ENCODE assay signal across 17 cellular contexts in the genomic region with DNA sequence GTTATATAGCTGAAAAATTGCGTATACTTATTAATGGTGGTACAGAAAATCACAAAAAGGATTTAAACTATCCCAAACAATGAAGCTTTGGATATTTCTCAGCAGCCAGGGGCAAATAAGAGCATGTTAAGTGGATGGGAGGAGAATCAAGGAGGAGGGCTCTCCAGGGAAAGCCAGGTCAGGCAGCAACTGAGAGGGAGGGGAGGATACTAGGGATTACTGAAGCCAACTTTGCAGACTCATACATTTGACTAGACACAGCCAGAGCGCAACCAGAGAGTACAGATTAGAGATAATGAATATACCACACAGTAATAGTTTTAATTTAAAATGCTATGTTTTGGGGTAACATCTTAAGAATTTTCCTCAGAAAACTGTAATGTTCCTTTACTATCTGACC.
DNase-seq lines count a peak whose midpoint lies in the region; ATAC-seq and TF ChIP-seq lines count a peak whose summit lies in the region.
"Had no signal": no experiment of that assay in that cellular context is flagged by ENCODE, and none has a peak within 500 bp of the region (broad histone marks: within the 10 kb centered on the region; RNA-seq: fewer than 3 reads in every experiment).

No MANE protein-coding gene starts in this region.

- H3K4me1 ChIP-seq in heart left ventricle (peaks cover 0 to 21% (median 0%) of the 10 kb centered on the region in 12 donors), right atrium auricular region (no peaks in the 10 kb centered on the region), psoas muscle (peaks cover 18% of the 10 kb centered on the region), ascending aorta (no peaks in the 10 kb centered on the region)
- H3K4me1 ChIP-seq: A549, Caco-2, HAP-1 had no signal

- WGBS in heart left ventricle, 4 donors, result 56 to 79% (median 74%) methylated on average over 2 of the region's 2 CpGs
- 86 to 89% (median 87%) methylated on average over 2 of the region's 2 CpGs for WGBS in psoas muscle, 3 donors

- no peaks in the 10 kb centered on the region for H3K9me3 ChIP-seq in heart left ventricle
- no peaks in the 10 kb centered on the region for H3K9me3 ChIP-seq in right atrium auricular region
- H3K9me3 ChIP-seq in psoas muscle, result no peaks in the 10 kb centered on the region
- H3K9me3 ChIP-seq in ascending aorta, result no peaks in the 10 kb centered on the region
- H3K9me3 ChIP-seq: BE2C, Caco-2, HAP-1 had no signal

- TF ChIP-seq CTCF in WTC11 (IDR thresholded peaks at IDR 0.05), result no peak
- TF ChIP-seq CTCF in heart left ventricle (IDR thresholded peaks at IDR 0.05), result no peak
- TF ChIP-seq CTCF in right atrium auricular region (IDR thresholded peaks at IDR 0.05), result no peak
- no peak for TF ChIP-seq CTCF in psoas muscle (IDR thresholded peaks at IDR 0.05)
- no peak for TF ChIP-seq CTCF in ascending aorta (IDR thresholded peaks at IDR 0.05)

- CTCF ChIA-PET in WTC11 (lab: Charles Lee), result no interaction called here

- H3K4me3 ChIP-seq in heart left ventricle, result no peak overlapping the region
- H3K4me3 ChIP-seq in right atrium auricular region, result no peak overlapping the region
- no peak overlapping the region for H3K4me3 ChIP-seq in psoas muscle
- no peak overlapping the region for H3K4me3 ChIP-seq in ascending aorta
- H3K4me3 ChIP-seq: A549, HAP-1 had no signal

- no peaks in the 10 kb centered on the region for H3K27me3 ChIP-seq in heart left ventricle
- H3K27me3 ChIP-seq in right atrium auricular region, result no peaks in the 10 kb centered on the region
- no peaks in the 10 kb centered on the region for H3K27me3 ChIP-seq in psoas muscle (ENCODE audit: insufficient read depth in 3 of 3, low read length in 2 of 3)
- no peaks in the 10 kb centered on the region for H3K27me3 ChIP-seq in ascending aorta
- H3K27me3 ChIP-seq: BE2C had no signal

- no peaks in the 10 kb centered on the region for H3K4me1 Mint-ChIP-seq in WTC11
- H3K4me1 Mint-ChIP-seq: CD8-positive, alpha-beta memory T cell; IgD-negative memory B cell had no signal

- DNase-seq in WTC11 (ENCODE audit: low spot score) (no peak), heart left ventricle (no peak), right atrium auricular region (ENCODE audit: low spot score) (no peak), psoas muscle (no peak), CD1c-positive myeloid dendritic cell (ENCODE audit: extremely low spot score) (no peak), ascending aorta (ENCODE audit: low spot score in 2 of 2) (no peak), HuH-7.5 (ENCODE audit: low spot score) (no peak)
- DNase-seq: BE2C; Caco-2; CD8-positive, alpha-beta memory T cell; DND-41; GF-D8 had no signal

- POLR2A ChIA-PET in WTC11 (lab: Charles Lee), result no interaction called here

- no peaks in the 10 kb centered on the region for H3K36me3 ChIP-seq in heart left ventricle
- H3K36me3 ChIP-seq in right atrium auricular region, result no peaks in the 10 kb centered on the region
- no peaks in the 10 kb centered on the region for H3K36me3 ChIP-seq in psoas muscle (ENCODE audit: insufficient read depth in 1 of 2, low read depth in 1 of 2)
- H3K36me3 ChIP-seq in ascending aorta, result no peaks in the 10 kb centered on the region
- H3K36me3 ChIP-seq: BE2C, HAP-1 had no signal

- H3K4me3 Mint-ChIP-seq in WTC11, result no peak overlapping the region
- H3K4me3 Mint-ChIP-seq: CD8-positive, alpha-beta memory T cell; IgD-negative memory B cell had no signal

- no peak for ATAC-seq in WTC11
- ATAC-seq in heart left ventricle, result peak in 3 of 4 donors; percentile 71 to 73 (median 72)
- no peak for ATAC-seq in psoas muscle
- no peak for ATAC-seq in HG03095 (IDR thresholded peaks at IDR 0.05; ENCODE audit: unreplicated experiment)
- ATAC-seq: A549 had no signal

- H3K27me3 Mint-ChIP-seq in WTC11 (ENCODE audit: low read depth), result no peaks in the 10 kb centered on the region
- H3K27me3 Mint-ChIP-seq: IgD-negative memory B cell had no signal

- H3K36me3 Mint-ChIP-seq in WTC11, result no peaks in the 10 kb centered on the region
- H3K36me3 Mint-ChIP-seq: CD8-positive, alpha-beta memory T cell; IgD-negative memory B cell had no signal

- peak overlapping the region; percentile 48; the same call in 1 of the 2 replicates for H3K27ac Mint-ChIP-seq in WTC11
- H3K27ac Mint-ChIP-seq: CD8-positive, alpha-beta memory T cell; IgD-negative memory B cell had no signal

- intact Hi-C loops in heart left ventricle (cut with DNase I), result no loop called here
- intact Hi-C loops in psoas muscle (cut with DNase I), result loop anchor here in 1 of 2 donors (10.0 kb wide), 1 partner anchor 61 kb away; no protein-coding TSS in a partner anchor
- intact Hi-C loops in ascending aorta (cut with DNase I), result no loop called here

- no peak for TF ChIP-seq POLR2A in heart left ventricle (IDR thresholded peaks at IDR 0.05)

- H3K27ac ChIP-seq in heart left ventricle (peak overlapping the region in 10 of 12 donors; percentile 27 to 72 (median 66)), right atrium auricular region (peak overlapping the region; percentile 26 to 77), psoas muscle (peak overlapping the region; percentile 59), ascending aorta (no peak overlapping the region)
- H3K27ac ChIP-seq: A549, C4-2B had no signal

- H3K9me3 Mint-ChIP-seq in WTC11, result no peaks in the 10 kb centered on the region

TF ChIP-seq in WTC11, 78 proteins besides CTCF, POLR2A, EP300 and RAD21 (continues in another document):
- TF ChIP-seq NFE2L1 (CRISPR knock-in tag; IDR thresholded peaks at IDR 0.05) (no peak), ELF4 (CRISPR knock-in tag; IDR thresholded peaks at IDR 0.05; ENCODE audit: low read depth) (no peak), KAT7 (CRISPR knock-in tag; IDR thresholded peaks at IDR 0.05; ENCODE audit: borderline replicate concordance) (no peak), ZNF416 (CRISPR knock-in tag; IDR thresholded peaks at IDR 0.05) (no peak), GABPB1 (CRISPR knock-in tag; IDR thresholded peaks at IDR 0.05) (no peak), IRF2 (CRISPR knock-in tag; IDR thresholded peaks at IDR 0.05; ENCODE audit: borderline replicate concordance, low read depth) (no peak), SP1 (CRISPR knock-in tag; conservative IDR thresholded peaks at IDR 0.05) (no peak), CREB1 (CRISPR knock-in tag; IDR thresholded peaks at IDR 0.05) (no peak)
- TF ChIP-seq, protein P1, sequence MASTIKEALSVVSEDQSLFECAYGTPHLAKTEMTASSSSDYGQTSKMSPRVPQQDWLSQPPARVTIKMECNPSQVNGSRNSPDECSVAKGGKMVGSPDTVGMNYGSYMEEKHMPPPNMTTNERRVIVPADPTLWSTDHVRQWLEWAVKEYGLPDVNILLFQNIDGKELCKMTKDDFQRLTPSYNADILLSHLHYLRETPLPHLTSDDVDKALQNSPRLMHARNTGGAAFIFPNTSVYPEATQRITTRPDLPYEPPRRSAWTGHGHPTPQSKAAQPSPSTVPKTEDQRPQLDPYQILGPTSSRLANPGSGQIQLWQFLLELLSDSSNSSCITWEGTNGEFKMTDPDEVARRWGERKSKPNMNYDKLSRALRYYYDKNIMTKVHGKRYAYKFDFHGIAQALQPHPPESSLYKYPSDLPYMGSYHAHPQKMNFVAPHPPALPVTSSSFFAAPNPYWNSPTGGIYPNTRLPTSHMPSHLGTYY (CRISPR knock-in tag; IDR thresholded peaks at IDR 0.05), result no peak
- TF ChIP-seq, protein P2, sequence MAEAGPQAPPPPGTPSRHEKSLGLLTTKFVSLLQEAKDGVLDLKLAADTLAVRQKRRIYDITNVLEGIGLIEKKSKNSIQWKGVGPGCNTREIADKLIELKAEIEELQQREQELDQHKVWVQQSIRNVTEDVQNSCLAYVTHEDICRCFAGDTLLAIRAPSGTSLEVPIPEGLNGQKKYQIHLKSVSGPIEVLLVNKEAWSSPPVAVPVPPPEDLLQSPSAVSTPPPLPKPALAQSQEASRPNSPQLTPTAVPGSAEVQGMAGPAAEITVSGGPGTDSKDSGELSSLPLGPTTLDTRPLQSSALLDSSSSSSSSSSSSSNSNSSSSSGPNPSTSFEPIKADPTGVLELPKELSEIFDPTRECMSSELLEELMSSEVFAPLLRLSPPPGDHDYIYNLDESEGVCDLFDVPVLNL (CRISPR knock-in tag; IDR thresholded peaks at IDR 0.05; ENCODE audit: borderline replicate concordance, low read depth), result no peak
- TF ChIP-seq, protein P3, sequence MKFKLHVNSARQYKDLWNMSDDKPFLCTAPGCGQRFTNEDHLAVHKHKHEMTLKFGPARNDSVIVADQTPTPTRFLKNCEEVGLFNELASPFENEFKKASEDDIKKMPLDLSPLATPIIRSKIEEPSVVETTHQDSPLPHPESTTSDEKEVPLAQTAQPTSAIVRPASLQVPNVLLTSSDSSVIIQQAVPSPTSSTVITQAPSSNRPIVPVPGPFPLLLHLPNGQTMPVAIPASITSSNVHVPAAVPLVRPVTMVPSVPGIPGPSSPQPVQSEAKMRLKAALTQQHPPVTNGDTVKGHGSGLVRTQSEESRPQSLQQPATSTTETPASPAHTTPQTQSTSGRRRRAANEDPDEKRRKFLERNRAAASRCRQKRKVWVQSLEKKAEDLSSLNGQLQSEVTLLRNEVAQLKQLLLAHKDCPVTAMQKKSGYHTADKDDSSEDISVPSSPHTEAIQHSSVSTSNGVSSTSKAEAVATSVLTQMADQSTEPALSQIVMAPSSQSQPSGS (CRISPR knock-in tag; IDR thresholded peaks at IDR 0.05; ENCODE audit: borderline replicate concordance, low read depth), result no peak

Comparison
In these comparisons a context has a peak if more than half of its experiments do, and no peak if none do; other contexts are left out.
1. ATAC-seq: peak in heart left ventricle (3 of 4); none in WTC11 (single experiment), psoas muscle (0 of 4) and HG03095 (single experiment).
2. H3K27ac ChIP-seq: peak in heart left ventricle (10 of 12), right atrium auricular region (2 of 2) and psoas muscle (single experiment); none in ascending aorta (0 of 2).